Comparison of ENCODE assay signal across 8 cellular contexts in genomic region chr7:35800718-35801391, GRCh38. TPM values are rescaled to one million over a fixed set of nuclear protein-coding genes. Genes with fewer than 3 reads are reported as not detected.
A peak's percentile ranks its signal among the peaks of the same experiment; 100 is the strongest.
DNase-seq lines count a peak whose midpoint lies in the region; ATAC-seq and TF ChIP-seq lines count a peak whose summit lies in the region.

Gene SEPTIN7, plus strand, starts transcription at chr7:35801057. Its CDS starts 153 bp downstream, at chr7:35801210.

- no peaks in the 10 kb centered on the region for H3K27me3 ChIP-seq in heart left ventricle
- no peaks in the 10 kb centered on the region for H3K27me3 ChIP-seq in upper lobe of left lung

- 0 to 1% (median 0%) methylated on average over 46 to 62 of the region's 62 CpGs for WGBS in heart left ventricle, 4 donors
- 0% methylated on average over 9 to 43 of the region's 62 CpGs for WGBS in upper lobe of left lung, 2 donors

- H3K27ac ChIP-seq in heart left ventricle (peak within 1 kb of the TSS; percentile 90 to 99 (median 97)), upper lobe of left lung (peak within 1 kb of the TSS; percentile 97 to 100 (median 98))

- TF ChIP-seq CTCF in GM13976 (IDR thresholded peaks at IDR 0.05; ENCODE audit: borderline replicate concordance, control extremely low read depth, extremely low read depth, insufficient read depth, missing control alignments), result peak; percentile 3
- no peak for TF ChIP-seq CTCF in heart left ventricle (IDR thresholded peaks at IDR 0.05)
- no peak for TF ChIP-seq CTCF in upper lobe of left lung (IDR thresholded peaks at IDR 0.05)

- H3K4me3 ChIP-seq in heart left ventricle, result peak within 1 kb of the TSS; percentile 58 to 95 (median 88)
- H3K4me3 ChIP-seq in upper lobe of left lung, result peak within 1 kb of the TSS; percentile 59 to 94 (median 91)

- in situ Hi-C loops in GM13976 (cut with MboI; ENCODE audit: low sequenced_read_pairs, unreplicated experiment), result loop anchor here (5.0 kb wide), 1 partner anchor 74 kb away; no protein-coding TSS in a partner anchor

- H3K9me3 ChIP-seq in heart left ventricle, result no peaks in the 10 kb centered on the region
- H3K9me3 ChIP-seq in upper lobe of left lung, result no peaks in the 10 kb centered on the region

- peak in 1 of 4 donors; percentile 66 for TF ChIP-seq EP300 in upper lobe of left lung (IDR thresholded peaks at IDR 0.05)

- intact Hi-C loops in T-helper 1 cell treated with Interleukin-12 subunit alpha and Interleukin-12 subunit beta and Interleukin-4 antibody, amounts not matched to agents 30 ng/mL and 1 ng/mL, for 36 hours (cut with micrococcal nuclease), result loop anchor here (1.0 to 10.0 kb wide), 12 partner anchors 72 to 1646 kb away; partner anchors contain the start of genes DPY19L1, EEPD1, ELMO1 and HERPUD2
- intact Hi-C loops in heart left ventricle (cut with DNase I), result loop anchor here (2.0 to 10.0 kb wide), 14 partner anchors 39 to 106 kb away; no protein-coding TSS in a partner anchor
- intact Hi-C loops in posterior cingulate gyrus (cut with DNase I), result loop anchor here (2.0 to 5.0 kb wide), 2 partner anchors 92 to 106 kb away; no protein-coding TSS in a partner anchor

- H3K4me1 ChIP-seq in heart left ventricle (peaks cover 0 to 51% (median 31%) of the 10 kb centered on the region in 12 donors), upper lobe of left lung (peaks cover 25 to 37% (median 35%) of the 10 kb centered on the region in 4 donors)

- no peaks in the 10 kb centered on the region for H3K36me3 ChIP-seq in heart left ventricle
- H3K36me3 ChIP-seq in upper lobe of left lung, result no peaks in the 10 kb centered on the region

- peak; percentile 96 for DNase-seq in GM13976 (ENCODE audit: low spot score)
- peak; percentile 93 for DNase-seq in NCI-H146 treated with DMSO at 0.1 percent for 48 hours (lab: John Stamatoyannopoulos, UW; ENCODE audit: unreplicated experiment)
- DNase-seq in amniotic epithelial cell (ENCODE audit: low read depth), result peak; percentile 98
- peak; percentile 99 to 100 (median 100) for DNase-seq in heart left ventricle
- DNase-seq in posterior cingulate gyrus, result peak; percentile 96 to 100 (median 99)
- DNase-seq in upper lobe of left lung, result peak; percentile 98 to 99

- TF ChIP-seq POLR2A in heart left ventricle (IDR thresholded peaks at IDR 0.05) (peak in 1 of 2 donors; percentile 66), upper lobe of left lung (IDR thresholded peaks at IDR 0.05) (peak in 3 of 4 donors; percentile 66 to 90 (median 89))

- peak; percentile 81 for ATAC-seq in HG02870 (IDR thresholded peaks at IDR 0.05; ENCODE audit: unreplicated experiment)
- ATAC-seq in heart left ventricle, result peak; percentile 97 to 99 (median 98)
- peak; percentile 98 to 100 for ATAC-seq in upper lobe of left lung (ENCODE audit: low FRiP score in 2 of 2)

RNA-seq across cellular contexts. Expression of gene SEPTIN7, which starts in this region (rescaled TPM):
- total RNA-seq in T-helper 1 cell treated with Interleukin-12 subunit alpha and Interleukin-12 subunit beta and Interleukin-4 antibody, amounts not matched to agents 30 ng/mL and 1 ng/mL, for 36 hours, result 219 TPM in 2 replicates
- total RNA-seq in heart left ventricle (100 to 1,000 TPM; 133 to 232 (median 200) TPM), upper lobe of left lung (100 to 1,000 TPM in 5 of 6 donors, 10 to 100 TPM in 1; 47.1 to 215 (median 142) TPM)
- 100 to 1,000 TPM; 119 to 200 TPM for polyA plus RNA-seq in heart left ventricle

Comparison
In these comparisons a context has a peak if more than half of its experiments do, and no peak if none do; other contexts are left out.
1. Peak in every context shown above with its lines: DNase-seq, ATAC-seq, H3K4me3 ChIP-seq and H3K27ac ChIP-seq.